Comparison of ENCODE assay signal across 9 cellular contexts in the genomic region with DNA sequence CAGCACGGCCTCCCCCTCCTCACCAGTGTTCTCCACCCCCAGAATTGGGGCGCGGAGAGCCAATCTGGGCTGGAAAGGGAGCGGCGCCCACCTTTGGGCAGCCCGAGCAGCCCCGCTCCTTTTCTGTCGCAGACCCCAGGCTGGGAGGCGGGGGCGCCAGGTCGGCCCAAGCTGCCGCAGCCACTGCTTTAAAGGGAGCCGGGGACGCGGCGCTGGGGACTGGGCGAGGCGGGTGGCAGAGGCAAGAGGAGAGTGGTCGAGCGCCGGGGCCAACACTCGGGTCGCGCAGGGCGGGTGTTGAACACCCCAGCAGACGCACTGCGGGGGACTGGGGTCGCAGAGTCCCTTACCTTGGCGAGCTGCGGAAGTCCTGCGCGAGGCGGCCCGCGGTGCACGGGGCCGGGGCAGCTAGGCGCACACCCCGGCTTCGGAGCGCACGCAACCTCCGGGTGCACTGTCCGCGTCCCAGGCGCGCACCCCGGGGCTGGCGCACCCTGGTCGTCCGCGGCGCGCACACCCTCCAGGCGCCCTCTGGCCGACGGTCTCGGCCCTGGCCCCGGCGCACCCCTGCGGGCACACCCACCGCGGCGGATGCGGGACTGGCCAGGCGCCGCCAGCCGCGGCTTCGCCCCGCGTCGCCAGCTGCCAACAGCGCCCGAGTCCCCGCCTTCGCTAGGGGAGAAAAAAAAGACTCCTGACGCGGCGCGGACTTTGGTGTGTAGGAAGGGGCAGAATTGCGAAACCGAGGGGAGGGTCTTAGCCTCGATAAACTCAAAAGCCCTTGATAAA. TPM values are rescaled to one million over a fixed set of nuclear protein-coding genes. Genes with fewer than 3 reads are reported as not detected.
DNase-seq lines count a peak whose midpoint lies in the region; FAIRE-seq and TF ChIP-seq lines count a peak whose summit lies in the region.
"Had no signal": no experiment of that assay in that cellular context is flagged by ENCODE, and none has a peak within 500 bp of the region (broad histone marks: within the 10 kb centered on the region; RNA-seq: fewer than 3 reads in every experiment).

Gene KANK4, minus strand, starts transcription at position 679 of the 789 bp plus-strand sequence. CDS start 37,870 bp downstream, outside the sequence.

- H3F3A ChIP-seq in neural cell (ENCODE audit: insufficient read depth, low read length, poor library complexity, severe bottlenecking), result no peaks in the 10 kb centered on the region

- TF ChIP-seq CTCF in esophagus muscularis mucosa (IDR thresholded peaks at IDR 0.05), result no peak
- TF ChIP-seq CTCF in neural cell (IDR thresholded peaks at IDR 0.05; ENCODE audit: poor library complexity, severe bottlenecking), result no peak

- H3K36me3 ChIP-seq in MG63, result no peaks in the 10 kb centered on the region
- no peaks in the 10 kb centered on the region for H3K36me3 ChIP-seq in esophagus muscularis mucosa
- H3K36me3 ChIP-seq in neural cell (ENCODE audit: insufficient read depth, low read length), result no peaks in the 10 kb centered on the region
- H3K36me3 ChIP-seq in CD4-positive, alpha-beta memory T cell (ENCODE audit: insufficient read depth, low read length), result no peaks in the 10 kb centered on the region

- no peaks in the 10 kb centered on the region for H4K20me1 ChIP-seq in neural cell (ENCODE audit: insufficient read depth)

- TF ChIP-seq EP300 in esophagus muscularis mucosa (IDR thresholded peaks at IDR 0.05), result no peak
- no peak for TF ChIP-seq EP300 in neural cell (conservative IDR thresholded peaks at IDR 0.05; ENCODE audit: poor library complexity, severe bottlenecking)

- no peak within 1 kb of the TSS for H2AFZ ChIP-seq in neural cell (ENCODE audit: low read depth, low read length)

- peaks cover 22 to 31% of the 10 kb centered on the region in 2 donors for H3K27me3 Mint-ChIP-seq in CD4-positive, alpha-beta memory T cell

- no peak for FAIRE-seq in urothelium cell line (lab: Jason Lieb, UNC)

- POLR2A ChIA-PET in CD4-positive, alpha-beta memory T cell (lab: Charles Lee; ENCODE audit: partially characterized antibody), result no interaction called here

- no peaks in the 10 kb centered on the region for H3K9me3 ChIP-seq in MG63
- no peaks in the 10 kb centered on the region for H3K9me3 ChIP-seq in esophagus muscularis mucosa
- no peaks in the 10 kb centered on the region for H3K9me3 ChIP-seq in neural cell (ENCODE audit: low read length)
- H3K9me3 ChIP-seq in CD4-positive, alpha-beta memory T cell (ENCODE audit: control insufficient read depth in 1 of 2, low read length in 2 of 2), result no peaks in the 10 kb centered on the region

- H3K27ac Mint-ChIP-seq in CD4-positive, alpha-beta memory T cell, result no peak within 1 kb of the TSS
- H3K27ac Mint-ChIP-seq: natural killer cell treated with Interleukin-12 subunit alpha and Interleukin-12 subunit beta and Interleukin-15 and Interleukin-18, amount 100 ng/mL, for 72 hours had no signal

- no peaks in the 10 kb centered on the region for H3K9me3 Mint-ChIP-seq in CD4-positive, alpha-beta memory T cell
- H3K9me3 Mint-ChIP-seq: natural killer cell treated with Interleukin-12 subunit alpha and Interleukin-12 subunit beta and Interleukin-15 and Interleukin-18, amount 100 ng/mL, for 72 hours had no signal

- no peaks in the 10 kb centered on the region for H3K36me3 Mint-ChIP-seq in CD4-positive, alpha-beta memory T cell
- H3K36me3 Mint-ChIP-seq: natural killer cell treated with Interleukin-12 subunit alpha and Interleukin-12 subunit beta and Interleukin-15 and Interleukin-18, amount 100 ng/mL, for 72 hours had no signal

- TF ChIP-seq POLR2A in esophagus muscularis mucosa (IDR thresholded peaks at IDR 0.05; ENCODE audit: low read depth), result no peak

- peaks cover 16% of the 10 kb centered on the region for H3K27me3 ChIP-seq in MG63
- H3K27me3 ChIP-seq in esophagus muscularis mucosa, result peaks cover 0 to 37% (median 3%) of the 10 kb centered on the region in 4 donors
- H3K27me3 ChIP-seq in neural cell (ENCODE audit: insufficient read depth, low read depth, low read length), result peaks cover 41% of the 10 kb centered on the region
- no peaks in the 10 kb centered on the region for H3K27me3 ChIP-seq in CD4-positive, alpha-beta memory T cell (ENCODE audit: insufficient read depth, low read length)

- peak within 1 kb of the TSS; percentile 18; the same call in 1 of the 2 replicates for H3K4me3 ChIP-seq in MG63
- peak within 1 kb of the TSS; percentile 37 to 52 (median 46) for H3K4me3 ChIP-seq in esophagus muscularis mucosa
- H3K4me3 ChIP-seq in neural cell (ENCODE audit: low read length), result peak within 1 kb of the TSS; percentile 73
- no peak within 1 kb of the TSS for H3K4me3 ChIP-seq in CD4-positive, alpha-beta memory T cell (ENCODE audit: low read length in 2 of 2)

- H3K79me2 ChIP-seq in neural cell (replicated peaks; ENCODE audit: insufficient read depth, low read length), result no peaks in the 10 kb centered on the region

- peak within 1 kb of the TSS in 4 of 8 donors; percentile 15 to 41 (median 28) for H3K4me3 Mint-ChIP-seq in CD4-positive, alpha-beta memory T cell
- H3K4me3 Mint-ChIP-seq: natural killer cell treated with Interleukin-12 subunit alpha and Interleukin-12 subunit beta and Interleukin-15 and Interleukin-18, amount 100 ng/mL, for 72 hours had no signal

- H3K4me2 ChIP-seq in neural cell (ENCODE audit: low read length), result peak within 1 kb of the TSS; percentile 30

- peak within 1 kb of the TSS; percentile 39 for H3K9ac ChIP-seq in neural cell (ENCODE audit: low read length)

- intact Hi-C loops in esophagus muscularis mucosa (cut with DNase I), result no loop called here
- intact Hi-C loops in CD4-positive, alpha-beta memory T cell (cut with micrococcal nuclease), result no loop called here

- WGBS in esophagus muscularis mucosa, result under 1% methylated on average over 13 of the region's 84 CpGs

- peak; percentile 28 for TF ChIP-seq RAD21 in neural cell (conservative IDR thresholded peaks at IDR 0.05)

- CTCF ChIA-PET in CD4-positive, alpha-beta memory T cell (lab: Charles Lee; ENCODE audit: partially characterized antibody), result no interaction called here

- H3K27ac ChIP-seq in esophagus muscularis mucosa (replicated peaks in 1 of 4) (no peak within 1 kb of the TSS), neural cell (ENCODE audit: low read length) (no peak within 1 kb of the TSS)
- no peak within 1 kb of the TSS for H3K27ac ChIP-seq in CD4-positive, alpha-beta memory T cell (ENCODE audit: low read depth, low read length)

- DNase-seq in AG20443 (ENCODE audit: low spot score), result peak; percentile 54
- DNase-seq in MG63, result peak; percentile 41
- no peak for DNase-seq in esophagus muscularis mucosa (ENCODE audit: extremely low spot score)
- DNase-seq in putamen (ENCODE audit: low spot score), result no peak
- DNase-seq in urothelium cell line (ENCODE audit: low spot score), result no peak
- DNase-seq in CD4-positive, alpha-beta memory T cell, result no peak
- DNase-seq in stimulated activated CD4-positive, alpha-beta T cell treated with anti-CD3 and anti-CD28 coated beads, Interleukin-4, amount 100 ng/mL, for 24 hours, result no peak

- H3K4me1 Mint-ChIP-seq in CD4-positive, alpha-beta memory T cell, result peaks cover 0 to 8% (median 4%) of the 10 kb centered on the region in 4 donors

- no peaks in the 10 kb centered on the region for H3K9me2 ChIP-seq in neural cell (ENCODE audit: insufficient read depth, low read length)

- H3K4me1 ChIP-seq in esophagus muscularis mucosa, result peaks cover 6 to 14% (median 12%) of the 10 kb centered on the region in 4 donors
- H3K4me1 ChIP-seq in CD4-positive, alpha-beta memory T cell (ENCODE audit: insufficient read depth, low read length), result no peaks in the 10 kb centered on the region

TF ChIP-seq in neural cell, 6 proteins besides CTCF, POLR2A, EP300 and RAD21:
- TF ChIP-seq TAF1 (IDR thresholded peaks at IDR 0.05; ENCODE audit: low read depth) (no peak), MXI1 (conservative IDR thresholded peaks at IDR 0.05; ENCODE audit: poor library complexity, severe bottlenecking) (no peak), POLR2AphosphoS5 (IDR thresholded peaks at IDR 0.05) (no peak), REST (IDR thresholded peaks at IDR 0.05; ENCODE audit: borderline replicate concordance) (no peak), SMC3 (conservative IDR thresholded peaks at IDR 0.05; ENCODE audit: poor library complexity) (peak; percentile 45), EZH2 (IDR thresholded peaks at IDR 0.05; ENCODE audit: borderline replicate concordance, insufficient read depth, low read length, poor library complexity, severe bottlenecking) (peak; percentile 65)

RNA-seq across cellular contexts. Expression of gene KANK4, which starts in this region (rescaled TPM):
- total RNA-seq in MG63 (2014; rRNA removed; shearing (Covaris generic); ENCODE audit: low replicate concordance), result not detected in 2 replicates
- 1 to 10 TPM in 1 of 4 donors, under 1 TPM in 3; 0.42 to 1.4 (median 0.84) TPM for total RNA-seq in esophagus muscularis mucosa
- 0.25 and 0.34 TPM in 2 replicates for polyA plus RNA-seq in neural cell
- 0.24 and 0.35 TPM in 2 replicates for polyA minus RNA-seq in neural cell
- total RNA-seq in CD4-positive, alpha-beta memory T cell, result not detected
- not detected for polyA plus RNA-seq in CD4-positive, alpha-beta memory T cell
- total RNA-seq: natural killer cell treated with Interleukin-12 subunit alpha and Interleukin-12 subunit beta and Interleukin-15 and Interleukin-18, amount 100 ng/mL, for 72 hours had no signal

Comparison
In these comparisons a context has a peak if more than half of its experiments do, and no peak if none do; other contexts are left out.
1. Peak in DNase-seq and H3K4me3 ChIP-seq in MG63; RNA of the gene not detected or under 1 TPM.
2. H3K4me3 ChIP-seq: peak in esophagus muscularis mucosa (4 of 4) and neural cell (single experiment); none in CD4-positive, alpha-beta memory T cell (0 of 2).